1 cellular context compared by ENCODE assay signal in genomic region chr10:17563452-17563851, GRCh38.
TF ChIP-seq lines count a peak whose summit lies in the region.

No MANE protein-coding gene starts in this region.

TF ChIP-seq in K562, 482 proteins besides CTCF, POLR2A, EP300 and RAD21 (continued from another document and continues in another):
- TF ChIP-seq, protein P1, sequence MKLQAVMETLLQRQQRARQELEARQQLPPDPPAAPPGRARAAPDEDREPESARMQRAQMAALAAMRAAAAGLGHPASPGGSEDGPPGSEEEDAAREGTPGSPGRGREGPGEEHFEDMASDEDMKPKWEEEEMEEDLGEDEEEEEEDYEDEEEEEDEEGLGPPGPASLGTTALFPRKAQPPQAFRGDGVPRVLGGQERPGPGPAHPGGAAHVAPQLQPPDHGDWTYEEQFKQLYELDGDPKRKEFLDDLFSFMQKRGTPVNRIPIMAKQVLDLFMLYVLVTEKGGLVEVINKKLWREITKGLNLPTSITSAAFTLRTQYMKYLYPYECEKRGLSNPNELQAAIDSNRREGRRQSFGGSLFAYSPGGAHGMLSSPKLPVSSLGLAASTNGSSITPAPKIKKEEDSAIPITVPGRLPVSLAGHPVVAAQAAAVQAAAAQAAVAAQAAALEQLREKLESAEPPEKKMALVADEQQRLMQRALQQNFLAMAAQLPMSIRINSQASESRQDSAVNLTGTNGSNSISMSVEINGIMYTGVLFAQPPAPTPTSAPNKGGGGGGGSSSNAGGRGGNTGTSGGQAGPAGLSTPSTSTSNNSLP (IDR thresholded peaks at IDR 0.05; ENCODE audit: borderline replicate concordance, low read depth, low read length) = no peak
- TF ChIP-seq ZNF644 (tag; IDR thresholded peaks at IDR 0.05; ENCODE audit: low read depth) (peak; percentile 46; the same call in 1 of the 2 replicates), TARDBP (IDR thresholded peaks at IDR 0.05) (no peak), FOSL1 (tag; conservative IDR thresholded peaks at IDR 0.05) (no peak), MAFK (IDR thresholded peaks at IDR 0.05; ENCODE audit: low read length) (no peak), BMI1 (IDR thresholded peaks at IDR 0.05; ENCODE audit: low read length) (no peak), BRF2 (IDR thresholded peaks at IDR 0.05; ENCODE audit: borderline replicate concordance, insufficient read depth, insufficient read length) (no peak), MAFF (IDR thresholded peaks at IDR 0.05; ENCODE audit: low read length) (no peak), MTA1 (IDR thresholded peaks at IDR 0.05; ENCODE audit: borderline replicate concordance) (no peak), ILK (tag; IDR thresholded peaks at IDR 0.05; ENCODE audit: borderline replicate concordance, low read depth) (peak; percentile 80), ZNF551 (CRISPR knock-in tag; IDR thresholded peaks at IDR 0.05) (no peak), PTBP1 (IDR thresholded peaks at IDR 0.05; ENCODE audit: low read depth, low read length) (no peak), ZBTB33 (CRISPR knock-in tag; IDR thresholded peaks at IDR 0.05) (no peak), CREB5 (CRISPR knock-in tag; IDR thresholded peaks at IDR 0.05) (no peak), NR2C2 (CRISPR knock-in tag; IDR thresholded peaks at IDR 0.05) (no peak), NR2C2 (tag; IDR thresholded peaks at IDR 0.05) (no peak), MYNN (IDR thresholded peaks at IDR 0.05) (no peak), MYNN (CRISPR knock-in tag; IDR thresholded peaks at IDR 0.05) (no peak), POU5F1 (IDR thresholded peaks at IDR 0.05; ENCODE audit: borderline replicate concordance, low read depth, low read length, partially characterized antibody) (no peak), NFYB (IDR thresholded peaks at IDR 0.05; ENCODE audit: extremely low read depth, insufficient read length) (no peak), ZNF699 (CRISPR knock-in tag; IDR thresholded peaks at IDR 0.05; ENCODE audit: insufficient replicate concordance) (no peak), ZNF174 (CRISPR knock-in tag; IDR thresholded peaks at IDR 0.05) (no peak), SNRNP70 (optimal IDR thresholded peaks at IDR 0.05; ENCODE audit: low read depth, low read length) (no peak), GTF2A2 (tag; IDR thresholded peaks at IDR 0.05) (0 out of 2 replicates have a peak, but pooled peaks have one; percentile 51), C11orf30 (IDR thresholded peaks at IDR 0.05; ENCODE audit: low read depth) (no peak; the same call in 1 of the 2 replicates), ETV5 (CRISPR knock-in tag; IDR thresholded peaks at IDR 0.05; ENCODE audit: low read depth) (no peak), ZNF146 (CRISPR knock-in tag; IDR thresholded peaks at IDR 0.05; ENCODE audit: unreplicated experiment) (no peak), TSC22D4 (tag; IDR thresholded peaks at IDR 0.05) (no peak), ZKSCAN8 (CRISPR knock-in tag; IDR thresholded peaks at IDR 0.05) (no peak), FOXA3 (CRISPR knock-in tag; conservative IDR thresholded peaks at IDR 0.05 in 1 of 2, IDR thresholded peaks at IDR 0.05 in 1 of 2) (no peak), ZBTB12 (CRISPR knock-in tag; IDR thresholded peaks at IDR 0.05) (no peak), SMARCA4 (IDR thresholded peaks at IDR 0.05) (no peak), ZNF668 (CRISPR knock-in tag; IDR thresholded peaks at IDR 0.05) (peak; percentile 88), TCFL5 (CRISPR knock-in tag; conservative IDR thresholded peaks at IDR 0.05) (no peak), MTA3 (IDR thresholded peaks at IDR 0.05; ENCODE audit: borderline replicate concordance) (no peak), SMARCB1 (IDR thresholded peaks at IDR 0.05; ENCODE audit: insufficient read length, low read depth) (no peak), RCOR1 (IDR thresholded peaks at IDR 0.05; ENCODE audit: borderline replicate concordance in 1 of 2, low read depth in 2 of 2, low read length in 2 of 2) (no peak)
- TF ChIP-seq, protein P2, sequence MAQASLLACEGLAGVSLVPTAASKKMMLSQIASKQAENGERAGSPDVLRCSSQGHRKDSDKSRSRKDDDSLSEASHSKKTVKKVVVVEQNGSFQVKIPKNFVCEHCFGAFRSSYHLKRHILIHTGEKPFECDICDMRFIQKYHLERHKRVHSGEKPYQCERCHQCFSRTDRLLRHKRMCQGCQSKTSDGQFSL (CRISPR knock-in tag; IDR thresholded peaks at IDR 0.05) = no peak
- TF ChIP-seq, protein P2 (tag; IDR thresholded peaks at IDR 0.05) = peak in 1 of 2 experiments; percentile 84; a peak in 1 of 4 replicates
- TF ChIP-seq, protein P3, sequence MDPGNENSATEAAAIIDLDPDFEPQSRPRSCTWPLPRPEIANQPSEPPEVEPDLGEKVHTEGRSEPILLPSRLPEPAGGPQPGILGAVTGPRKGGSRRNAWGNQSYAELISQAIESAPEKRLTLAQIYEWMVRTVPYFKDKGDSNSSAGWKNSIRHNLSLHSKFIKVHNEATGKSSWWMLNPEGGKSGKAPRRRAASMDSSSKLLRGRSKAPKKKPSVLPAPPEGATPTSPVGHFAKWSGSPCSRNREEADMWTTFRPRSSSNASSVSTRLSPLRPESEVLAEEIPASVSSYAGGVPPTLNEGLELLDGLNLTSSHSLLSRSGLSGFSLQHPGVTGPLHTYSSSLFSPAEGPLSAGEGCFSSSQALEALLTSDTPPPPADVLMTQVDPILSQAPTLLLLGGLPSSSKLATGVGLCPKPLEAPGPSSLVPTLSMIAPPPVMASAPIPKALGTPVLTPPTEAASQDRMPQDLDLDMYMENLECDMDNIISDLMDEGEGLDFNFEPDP (CRISPR knock-in tag; IDR thresholded peaks at IDR 0.05) = no peak
- TF ChIP-seq, protein P4, sequence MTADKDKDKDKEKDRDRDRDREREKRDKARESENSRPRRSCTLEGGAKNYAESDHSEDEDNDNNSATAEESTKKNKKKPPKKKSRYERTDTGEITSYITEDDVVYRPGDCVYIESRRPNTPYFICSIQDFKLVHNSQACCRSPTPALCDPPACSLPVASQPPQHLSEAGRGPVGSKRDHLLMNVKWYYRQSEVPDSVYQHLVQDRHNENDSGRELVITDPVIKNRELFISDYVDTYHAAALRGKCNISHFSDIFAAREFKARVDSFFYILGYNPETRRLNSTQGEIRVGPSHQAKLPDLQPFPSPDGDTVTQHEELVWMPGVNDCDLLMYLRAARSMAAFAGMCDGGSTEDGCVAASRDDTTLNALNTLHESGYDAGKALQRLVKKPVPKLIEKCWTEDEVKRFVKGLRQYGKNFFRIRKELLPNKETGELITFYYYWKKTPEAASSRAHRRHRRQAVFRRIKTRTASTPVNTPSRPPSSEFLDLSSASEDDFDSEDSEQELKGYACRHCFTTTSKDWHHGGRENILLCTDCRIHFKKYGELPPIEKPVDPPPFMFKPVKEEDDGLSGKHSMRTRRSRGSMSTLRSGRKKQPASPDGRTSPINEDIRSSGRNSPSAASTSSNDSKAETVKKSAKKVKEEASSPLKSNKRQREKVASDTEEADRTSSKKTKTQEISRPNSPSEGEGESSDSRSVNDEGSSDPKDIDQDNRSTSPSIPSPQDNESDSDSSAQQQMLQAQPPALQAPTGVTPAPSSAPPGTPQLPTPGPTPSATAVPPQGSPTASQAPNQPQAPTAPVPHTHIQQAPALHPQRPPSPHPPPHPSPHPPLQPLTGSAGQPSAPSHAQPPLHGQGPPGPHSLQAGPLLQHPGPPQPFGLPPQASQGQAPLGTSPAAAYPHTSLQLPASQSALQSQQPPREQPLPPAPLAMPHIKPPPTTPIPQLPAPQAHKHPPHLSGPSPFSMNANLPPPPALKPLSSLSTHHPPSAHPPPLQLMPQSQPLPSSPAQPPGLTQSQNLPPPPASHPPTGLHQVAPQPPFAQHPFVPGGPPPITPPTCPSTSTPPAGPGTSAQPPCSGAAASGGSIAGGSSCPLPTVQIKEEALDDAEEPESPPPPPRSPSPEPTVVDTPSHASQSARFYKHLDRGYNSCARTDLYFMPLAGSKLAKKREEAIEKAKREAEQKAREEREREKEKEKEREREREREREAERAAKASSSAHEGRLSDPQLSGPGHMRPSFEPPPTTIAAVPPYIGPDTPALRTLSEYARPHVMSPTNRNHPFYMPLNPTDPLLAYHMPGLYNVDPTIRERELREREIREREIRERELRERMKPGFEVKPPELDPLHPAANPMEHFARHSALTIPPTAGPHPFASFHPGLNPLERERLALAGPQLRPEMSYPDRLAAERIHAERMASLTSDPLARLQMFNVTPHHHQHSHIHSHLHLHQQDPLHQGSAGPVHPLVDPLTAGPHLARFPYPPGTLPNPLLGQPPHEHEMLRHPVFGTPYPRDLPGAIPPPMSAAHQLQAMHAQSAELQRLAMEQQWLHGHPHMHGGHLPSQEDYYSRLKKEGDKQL (CRISPR knock-in tag; IDR thresholded peaks at IDR 0.05; ENCODE audit: borderline replicate concordance) = no peak
- TF ChIP-seq, protein P5, sequence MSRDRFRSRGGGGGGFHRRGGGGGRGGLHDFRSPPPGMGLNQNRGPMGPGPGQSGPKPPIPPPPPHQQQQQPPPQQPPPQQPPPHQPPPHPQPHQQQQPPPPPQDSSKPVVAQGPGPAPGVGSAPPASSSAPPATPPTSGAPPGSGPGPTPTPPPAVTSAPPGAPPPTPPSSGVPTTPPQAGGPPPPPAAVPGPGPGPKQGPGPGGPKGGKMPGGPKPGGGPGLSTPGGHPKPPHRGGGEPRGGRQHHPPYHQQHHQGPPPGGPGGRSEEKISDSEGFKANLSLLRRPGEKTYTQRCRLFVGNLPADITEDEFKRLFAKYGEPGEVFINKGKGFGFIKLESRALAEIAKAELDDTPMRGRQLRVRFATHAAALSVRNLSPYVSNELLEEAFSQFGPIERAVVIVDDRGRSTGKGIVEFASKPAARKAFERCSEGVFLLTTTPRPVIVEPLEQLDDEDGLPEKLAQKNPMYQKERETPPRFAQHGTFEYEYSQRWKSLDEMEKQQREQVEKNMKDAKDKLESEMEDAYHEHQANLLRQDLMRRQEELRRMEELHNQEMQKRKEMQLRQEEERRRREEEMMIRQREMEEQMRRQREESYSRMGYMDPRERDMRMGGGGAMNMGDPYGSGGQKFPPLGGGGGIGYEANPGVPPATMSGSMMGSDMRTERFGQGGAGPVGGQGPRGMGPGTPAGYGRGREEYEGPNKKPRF (IDR thresholded peaks at IDR 0.05; ENCODE audit: low read depth, low read length) = no peak
- TF ChIP-seq, protein P6, sequence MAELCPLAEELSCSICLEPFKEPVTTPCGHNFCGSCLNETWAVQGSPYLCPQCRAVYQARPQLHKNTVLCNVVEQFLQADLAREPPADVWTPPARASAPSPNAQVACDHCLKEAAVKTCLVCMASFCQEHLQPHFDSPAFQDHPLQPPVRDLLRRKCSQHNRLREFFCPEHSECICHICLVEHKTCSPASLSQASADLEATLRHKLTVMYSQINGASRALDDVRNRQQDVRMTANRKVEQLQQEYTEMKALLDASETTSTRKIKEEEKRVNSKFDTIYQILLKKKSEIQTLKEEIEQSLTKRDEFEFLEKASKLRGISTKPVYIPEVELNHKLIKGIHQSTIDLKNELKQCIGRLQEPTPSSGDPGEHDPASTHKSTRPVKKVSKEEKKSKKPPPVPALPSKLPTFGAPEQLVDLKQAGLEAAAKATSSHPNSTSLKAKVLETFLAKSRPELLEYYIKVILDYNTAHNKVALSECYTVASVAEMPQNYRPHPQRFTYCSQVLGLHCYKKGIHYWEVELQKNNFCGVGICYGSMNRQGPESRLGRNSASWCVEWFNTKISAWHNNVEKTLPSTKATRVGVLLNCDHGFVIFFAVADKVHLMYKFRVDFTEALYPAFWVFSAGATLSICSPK (IDR thresholded peaks at IDR 0.05; ENCODE audit: borderline replicate concordance) = no peak
- TF ChIP-seq, protein P7, sequence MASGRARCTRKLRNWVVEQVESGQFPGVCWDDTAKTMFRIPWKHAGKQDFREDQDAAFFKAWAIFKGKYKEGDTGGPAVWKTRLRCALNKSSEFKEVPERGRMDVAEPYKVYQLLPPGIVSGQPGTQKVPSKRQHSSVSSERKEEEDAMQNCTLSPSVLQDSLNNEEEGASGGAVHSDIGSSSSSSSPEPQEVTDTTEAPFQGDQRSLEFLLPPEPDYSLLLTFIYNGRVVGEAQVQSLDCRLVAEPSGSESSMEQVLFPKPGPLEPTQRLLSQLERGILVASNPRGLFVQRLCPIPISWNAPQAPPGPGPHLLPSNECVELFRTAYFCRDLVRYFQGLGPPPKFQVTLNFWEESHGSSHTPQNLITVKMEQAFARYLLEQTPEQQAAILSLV (tag; IDR thresholded peaks at IDR 0.05) = peak; percentile 72
